Comparison of ENCODE assay signal across 22 cellular contexts in the genomic region with DNA sequence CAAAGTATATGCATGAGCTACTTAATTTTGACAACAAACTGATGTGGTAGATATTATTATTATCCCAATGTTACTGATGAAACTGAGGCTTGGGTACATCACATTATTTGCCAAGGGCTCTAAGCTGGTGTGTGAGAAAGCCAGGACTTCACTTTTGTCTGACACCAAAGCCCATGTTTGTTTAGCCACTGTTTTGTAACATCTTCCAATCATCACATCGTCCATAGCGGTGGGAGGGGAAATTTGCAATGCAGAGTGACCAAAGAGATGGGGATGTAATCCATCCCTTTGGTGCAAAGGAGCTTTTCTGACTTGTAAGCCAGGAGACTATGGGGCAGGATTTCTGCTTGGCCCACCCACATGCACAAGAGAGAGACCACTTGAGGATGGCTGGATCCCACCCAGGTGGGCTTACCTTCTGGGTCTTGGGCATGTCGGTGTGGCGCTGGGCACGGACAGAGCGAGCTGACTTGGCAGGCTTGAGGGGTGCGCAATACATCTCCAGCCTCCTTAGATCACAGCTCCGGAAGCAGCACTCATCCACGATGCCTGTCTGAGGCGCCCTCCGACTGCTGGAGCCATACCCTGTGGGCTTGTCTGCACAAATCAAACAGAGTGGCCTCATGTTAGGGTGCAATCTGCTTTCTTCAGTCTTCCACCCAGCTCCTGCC.
DNase-seq lines count a peak whose midpoint lies in the region; ATAC-seq, FAIRE-seq and TF ChIP-seq lines count a peak whose summit lies in the region.
"Had no signal": no experiment of that assay in that cellular context is flagged by ENCODE, and none has a peak within 500 bp of the region (broad histone marks: within the 10 kb centered on the region; RNA-seq: fewer than 3 reads in every experiment).

No MANE protein-coding gene starts in this region.

- H3K79me1 ChIP-seq in trophoblast cell (ENCODE audit: low read length): no peaks in the 10 kb centered on the region

- no peak overlapping the region for H4K8ac ChIP-seq in trophoblast cell (ENCODE audit: low read depth, low read length)

- TF ChIP-seq RAD21 in liver (IDR thresholded peaks at IDR 0.05) (peak in 1 of 2 donors; percentile 28), HepG2 (CRISPR knock-in tag; IDR thresholded peaks at IDR 0.05) (no peak)

- no peak overlapping the region for H3K4ac ChIP-seq in trophoblast cell (ENCODE audit: low read depth, low read length)

- no peaks in the 10 kb centered on the region for H3K27me3 ChIP-seq in liver (ENCODE audit: control insufficient read depth in 4 of 4, insufficient read depth in 4 of 4, low read length in 3 of 4)
- H3K27me3 ChIP-seq in HepG2 (ENCODE audit: control insufficient read depth in 1 of 2, insufficient read depth in 2 of 2, low read length in 2 of 2): no peaks in the 10 kb centered on the region
- H3K27me3 ChIP-seq in trophoblast cell (ENCODE audit: insufficient read depth, low read length): no peaks in the 10 kb centered on the region
- H3K27me3 ChIP-seq: BLaER1 treated with 17β-estradiol and CSF1 and Interleukin-3, amounts not matched to agents 10 nM and 100 nM had no signal

- H2BK12ac ChIP-seq in trophoblast cell (ENCODE audit: low read length): no peak overlapping the region

- CTCF ChIA-PET in HepG2 (lab: Yijun Ruan, JAX; ENCODE audit: low intra/inter-chr PET ratio, low total read pairs): no interaction called here

- no peak overlapping the region for H4K91ac ChIP-seq in trophoblast cell (ENCODE audit: low read depth, low read length)

- H3K4me3 ChIP-seq in liver (ENCODE audit: low read depth in 1 of 3, low read length in 3 of 3) (no peak overlapping the region), HepG2 (replicated peaks in 1 of 3; ENCODE audit: insufficient read depth in 1 of 3, low read depth in 2 of 3, low read length in 3 of 3) (no peak overlapping the region), trophoblast cell (ENCODE audit: low read depth, low read length) (no peak overlapping the region)
- H3K4me3 ChIP-seq: A549; BLaER1 treated with 17β-estradiol and CSF1 and Interleukin-3, amounts not matched to agents 10 nM and 100 nM had no signal

- no peak overlapping the region for H2AK5ac ChIP-seq in trophoblast cell (ENCODE audit: low read length)

- no peak overlapping the region for H4K12ac ChIP-seq in trophoblast cell (ENCODE audit: low read depth, low read length)

- H3K79me2 ChIP-seq in HepG2 (ENCODE audit: insufficient read depth, low read length): no peaks in the 10 kb centered on the region
- H3K79me2 ChIP-seq in trophoblast cell (ENCODE audit: control insufficient read depth, insufficient read depth, low read length, poor library complexity): no peaks in the 10 kb centered on the region

- TF ChIP-seq CTCF in liver (IDR thresholded peaks at IDR 0.05; ENCODE audit: low read depth, low read length, missing input control) (no peak), HepG2 (CRISPR knock-in tag; IDR thresholded peaks at IDR 0.05) (no peak)

- H3K9ac ChIP-seq in liver (ENCODE audit: low read depth in 1 of 2, low read length in 2 of 2): no peak overlapping the region
- no peak overlapping the region for H3K9ac ChIP-seq in HepG2 (ENCODE audit: insufficient read depth, low read depth, low read length)
- H3K9ac ChIP-seq in trophoblast cell (ENCODE audit: low read length): peak overlapping the region; percentile 65
- H3K9ac ChIP-seq: BLaER1 treated with 17β-estradiol and CSF1 and Interleukin-3, amounts not matched to agents 10 nM and 100 nM had no signal

- no TSS peak for BruUV-seq in HepG2 (replicated peaks; lab: Mats Ljungman, UMichigan)

- no peak overlapping the region for H3K27ac ChIP-seq in liver (ENCODE audit: low read depth in 1 of 2, low read length in 2 of 2)
- no peak overlapping the region for H3K27ac ChIP-seq in HepG2 (ENCODE audit: extremely low read length, insufficient read depth, low read length)
- no peak overlapping the region for H3K27ac ChIP-seq in trophoblast cell (ENCODE audit: low read depth, low read length)
- H3K27ac ChIP-seq: 22Rv1; A549; BLaER1 treated with 17β-estradiol and CSF1 and Interleukin-3, amounts not matched to agents 10 nM and 100 nM; C4-2B had no signal

- DNase-seq in HepG2 (ENCODE audit: low spot score) (no peak), left lobe of liver (ENCODE audit: low spot score) (no peak), trophoblast cell (no peak), RCC 7860 (ENCODE audit: low spot score) (no peak), NOMO-1 (lab: John Stamatoyannopoulos, UW; ENCODE audit: unreplicated experiment in 2 of 2) (no peak), T-helper 2 cell (no peak)
- DNase-seq: AML-193; Caco-2; Calu3; CD4-positive, alpha-beta T cell; CD8-positive, alpha-beta T cell; DMS79 treated with DMSO at 0.1 percent for 48 hours; GF-D8 had no signal

- H3K18ac ChIP-seq in trophoblast cell (ENCODE audit: low read length): no peak overlapping the region

- H4K20me1 ChIP-seq in HepG2 (ENCODE audit: insufficient read depth, low read length): no peaks in the 10 kb centered on the region
- H4K20me1 ChIP-seq: BLaER1 treated with 17β-estradiol and CSF1 and Interleukin-3, amounts not matched to agents 10 nM and 100 nM had no signal

- H3K23ac ChIP-seq in trophoblast cell (ENCODE audit: low read length): no peak overlapping the region

- H2BK120ac ChIP-seq in trophoblast cell (ENCODE audit: insufficient read depth, low read length, poor library complexity): no peak overlapping the region

- FAIRE-seq in HepG2 (lab: Jason Lieb, UNC) (no peak), RCC 7860 (lab: Jason Lieb, UNC) (no peak)
- FAIRE-seq: A549, D721Med, G401.6, GM12891, GM19239 had no signal

- peaks cover 0 to 21% (median 19%) of the 10 kb centered on the region in 4 donors for H3K36me3 ChIP-seq in liver (ENCODE audit: control insufficient read depth in 4 of 4, insufficient read depth in 3 of 4, low read depth in 1 of 4, low read length in 3 of 4)
- no peaks in the 10 kb centered on the region for H3K36me3 ChIP-seq in HepG2 (replicated peaks in 1 of 2; ENCODE audit: control insufficient read depth in 1 of 2, insufficient read depth in 2 of 2, low read length in 2 of 2)
- H3K36me3 ChIP-seq in trophoblast cell (ENCODE audit: control insufficient read depth in 1 of 2, insufficient read depth in 2 of 2, low read length in 2 of 2): no peaks in the 10 kb centered on the region
- H3K36me3 ChIP-seq: BLaER1 treated with 17β-estradiol and CSF1 and Interleukin-3, amounts not matched to agents 10 nM and 100 nM had no signal

- ATAC-seq in HepG2 (no peak), left lobe of liver (peak; percentile 21)
- ATAC-seq: A549; CD8-positive, alpha-beta T cell had no signal

- TF ChIP-seq POLR2A in HepG2 (IDR thresholded peaks at IDR 0.05; ENCODE audit: insufficient read depth in 1 of 2, low read depth in 2 of 2, low read length in 2 of 2): no peak

- intact Hi-C loops in HepG2 (cut with micrococcal nuclease; ENCODE audit: unreplicated experiment): no loop called here

- no peak overlapping the region for H2AFZ ChIP-seq in HepG2 (ENCODE audit: low read length)
- H2AFZ ChIP-seq in trophoblast cell (ENCODE audit: insufficient read depth, low read length, poor library complexity): no peak overlapping the region

- H3K4me2 ChIP-seq in HepG2 (ENCODE audit: low read depth, low read length) (no peak overlapping the region), trophoblast cell (ENCODE audit: low read length) (no peak overlapping the region)
- H3K4me2 ChIP-seq: A549; BLaER1 treated with 17β-estradiol and CSF1 and Interleukin-3, amounts not matched to agents 10 nM and 100 nM had no signal

- TF ChIP-seq EP300 in HepG2 (IDR thresholded peaks at IDR 0.05; ENCODE audit: low read depth in 2 of 2, low read length in 2 of 2) (no peak), HepG2 (CRISPR knock-in tag; IDR thresholded peaks at IDR 0.05; ENCODE audit: borderline replicate concordance) (no peak)

- in situ Hi-C loops in HepG2 (cut with HindIII; ENCODE audit: extremely low pct_ligation_motif_present, low pct_unique_long_range_greater_than_20kb): no loop called here

- H3K14ac ChIP-seq in trophoblast cell (ENCODE audit: low read length): no peak overlapping the region

- POLR2A ChIA-PET in HepG2 (lab: Yijun Ruan, JAX): no interaction called here

- H3K4me1 ChIP-seq in liver (ENCODE audit: control insufficient read depth in 4 of 4, insufficient read depth in 4 of 4, low read length in 3 of 4) (peaks cover 3 to 15% (median 9%) of the 10 kb centered on the region in 4 donors), HepG2 (ENCODE audit: insufficient read depth, low read length) (peaks cover 30% of the 10 kb centered on the region), trophoblast cell (ENCODE audit: control insufficient read depth in 1 of 2, insufficient read depth in 2 of 2, low read length in 2 of 2) (no peaks in the 10 kb centered on the region)
- H3K4me1 ChIP-seq: Caco-2 had no signal

- H2BK5ac ChIP-seq in trophoblast cell (ENCODE audit: low read depth, low read length, poor library complexity): no peak overlapping the region

- H3K9me3 ChIP-seq in liver (ENCODE audit: control insufficient read depth in 4 of 4, low read length in 3 of 4) (peaks cover 0 to 8% (median 0%) of the 10 kb centered on the region in 4 donors), HepG2 (ENCODE audit: low read length) (no peaks in the 10 kb centered on the region), trophoblast cell (ENCODE audit: insufficient read depth, low read depth, low read length) (peaks cover 2% of the 10 kb centered on the region)
- H3K9me3 ChIP-seq: A549; BLaER1 treated with 17β-estradiol and CSF1 and Interleukin-3, amounts not matched to agents 10 nM and 100 nM; Caco-2 had no signal

- 89% methylated on average over 11 of the region's 11 CpGs for WGBS in liver
- 45% methylated on average over 4 of the region's 11 CpGs for WGBS in HepG2 (ENCODE audit: low lambda C conversion rate)
- no CpG with 5 or more reads among the region's 11 CpGs for WGBS in trophoblast cell (ENCODE audit: extremely low coverage, insufficient coverage, insufficient read length)

TF ChIP-seq in HepG2, 621 proteins besides CTCF, POLR2A, EP300 and RAD21 (continues in another document):
- no peak for TF ChIP-seq AGO2 (optimal IDR thresholded peaks at IDR 0.05; ENCODE audit: low read depth, low read length)
- TF ChIP-seq ZNF503 (CRISPR knock-in tag; IDR thresholded peaks at IDR 0.05): no peak
